Comparison of ENCODE assay signal across 10 cellular contexts in the genomic region with DNA sequence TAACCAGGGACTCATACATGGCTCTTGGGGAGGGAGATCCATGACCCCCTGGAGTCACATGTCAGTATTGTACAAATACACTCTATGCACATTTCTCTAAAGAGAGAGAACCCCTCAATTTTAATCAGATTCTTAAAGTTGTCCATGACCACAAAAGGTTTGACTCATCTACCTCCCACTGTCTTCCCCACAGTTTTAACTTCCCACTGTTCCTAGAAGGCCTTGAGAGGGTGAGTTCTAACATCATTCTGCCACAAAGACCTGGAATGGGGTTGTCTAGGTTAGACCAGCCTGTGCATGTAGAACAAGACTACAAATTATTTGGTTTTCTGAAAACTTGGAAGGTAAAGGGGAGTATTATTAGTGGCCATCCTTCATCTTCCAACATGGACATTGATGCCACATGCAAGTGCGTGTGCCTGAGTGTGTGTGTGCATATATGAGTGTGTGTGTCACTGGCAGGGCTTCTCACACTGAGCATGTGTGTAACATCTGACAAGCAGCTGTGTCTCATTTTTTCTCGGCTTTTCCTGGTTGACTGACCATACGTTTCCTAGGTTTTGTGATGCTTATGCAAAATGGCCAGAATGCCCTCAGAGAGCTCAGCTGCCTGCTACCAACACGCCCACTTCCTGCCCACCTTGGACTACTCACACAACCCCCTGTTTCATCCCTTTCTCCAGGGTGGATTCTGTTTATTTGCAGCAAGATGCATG.
A peak's percentile ranks its signal among the peaks of the same experiment; 100 is the strongest.
DNase-seq lines count a peak whose midpoint lies in the region; ATAC-seq and TF ChIP-seq lines count a peak whose summit lies in the region.
"Had no signal": no experiment of that assay in that cellular context is flagged by ENCODE, and none has a peak within 500 bp of the region (broad histone marks: within the 10 kb centered on the region; RNA-seq: fewer than 3 reads in every experiment).

No MANE protein-coding gene starts in this region.

- H3K79me2 ChIP-seq in DOHH2 (ENCODE audit: control insufficient read depth, low read length) (no peaks in the 10 kb centered on the region), hepatocyte (no peaks in the 10 kb centered on the region), trophoblast cell (ENCODE audit: control insufficient read depth, insufficient read depth, low read length, poor library complexity) (no peaks in the 10 kb centered on the region)

- H4K20me1 ChIP-seq in DOHH2 (ENCODE audit: control insufficient read depth, insufficient read depth, low read depth, low read length) (no peaks in the 10 kb centered on the region), hepatocyte (ENCODE audit: insufficient read depth, poor library complexity, severe bottlenecking) (no peaks in the 10 kb centered on the region)

- H4K12ac ChIP-seq in trophoblast cell (ENCODE audit: low read depth, low read length) = no peak overlapping the region

- H3K18ac ChIP-seq in trophoblast cell (ENCODE audit: low read length) = no peak overlapping the region

- H3K4me1 ChIP-seq in DOHH2 (ENCODE audit: control insufficient read depth, low read length) = peaks cover 12% of the 10 kb centered on the region
- H3K4me1 ChIP-seq in hepatocyte (ENCODE audit: insufficient read depth) = peaks cover 14% of the 10 kb centered on the region
- peaks cover 11 to 19% of the 10 kb centered on the region in 2 experiments for H3K4me1 ChIP-seq in trophoblast cell (ENCODE audit: control insufficient read depth in 1 of 2, insufficient read depth in 2 of 2, low read length in 2 of 2)

- H3K4me3 ChIP-seq in DOHH2 (ENCODE audit: low read length) = 0 out of 2 replicates have a peak overlapping the region, but pooled peaks have one; percentile 0
- no peak overlapping the region for H3K4me3 ChIP-seq in hepatocyte
- no peak overlapping the region for H3K4me3 ChIP-seq in trophoblast cell (ENCODE audit: low read depth, low read length)

- H3K27ac ChIP-seq in DOHH2 (ENCODE audit: low read depth, low read length) (no peak overlapping the region), hepatocyte (peak overlapping the region; percentile 62), trophoblast cell (ENCODE audit: low read depth, low read length) (no peak overlapping the region)

- no peak overlapping the region for H2BK120ac ChIP-seq in trophoblast cell (ENCODE audit: insufficient read depth, low read length, poor library complexity)

- H2BK5ac ChIP-seq in trophoblast cell (ENCODE audit: low read depth, low read length, poor library complexity) = no peak overlapping the region

- no peaks in the 10 kb centered on the region for H3K9me2 ChIP-seq in DOHH2 (replicated peaks; ENCODE audit: control insufficient read depth, low read length)
- H3K9me2 ChIP-seq in hepatocyte (replicated peaks; ENCODE audit: insufficient read depth) = no peaks in the 10 kb centered on the region

- H3K4ac ChIP-seq in trophoblast cell (ENCODE audit: low read depth, low read length) = no peak overlapping the region

- H2BK12ac ChIP-seq in trophoblast cell (ENCODE audit: low read length) = no peak overlapping the region

- H3K9me3 ChIP-seq in DOHH2 (ENCODE audit: control insufficient read depth, insufficient read depth, low read length) (no peaks in the 10 kb centered on the region), hepatocyte (ENCODE audit: low read depth) (no peaks in the 10 kb centered on the region), trophoblast cell (ENCODE audit: insufficient read depth, low read depth, low read length) (no peaks in the 10 kb centered on the region)

- H3K27me3 ChIP-seq in DOHH2 (ENCODE audit: control insufficient read depth, low read length) (peaks cover 65% of the 10 kb centered on the region), hepatocyte (no peaks in the 10 kb centered on the region), trophoblast cell (ENCODE audit: insufficient read depth, low read length) (no peaks in the 10 kb centered on the region)

- H2AFZ ChIP-seq in hepatocyte = no peak overlapping the region
- H2AFZ ChIP-seq in trophoblast cell (ENCODE audit: insufficient read depth, low read length, poor library complexity) = no peak overlapping the region

- WGBS in hepatocyte (ENCODE audit: low lambda C conversion rate, missing lambda C conversion rate) = 88% methylated on average over 4 of the region's 4 CpGs
- WGBS in trophoblast cell (ENCODE audit: extremely low coverage, insufficient coverage, insufficient read length) = no CpG with 5 or more reads among the region's 4 CpGs

- ATAC-seq in GM21737 (IDR thresholded peaks at IDR 0.05; ENCODE audit: unreplicated experiment) = peak; percentile 42
- no peak for ATAC-seq in HG03045 (IDR thresholded peaks at IDR 0.05; ENCODE audit: unreplicated experiment)

- H3K79me1 ChIP-seq in trophoblast cell (ENCODE audit: low read length) = peaks cover 2% of the 10 kb centered on the region

- no peak overlapping the region for H2AK5ac ChIP-seq in trophoblast cell (ENCODE audit: low read length)

- no peaks in the 10 kb centered on the region for H3K36me3 ChIP-seq in DOHH2 (ENCODE audit: control insufficient read depth, low read length)
- H3K36me3 ChIP-seq in hepatocyte (replicated peaks; ENCODE audit: insufficient read depth, low read depth) = no peaks in the 10 kb centered on the region
- H3K36me3 ChIP-seq in trophoblast cell (ENCODE audit: control insufficient read depth in 1 of 2, insufficient read depth in 2 of 2, low read length in 2 of 2) = no peaks in the 10 kb centered on the region

- no peak overlapping the region for H3K14ac ChIP-seq in trophoblast cell (ENCODE audit: low read length)

- H3K4me2 ChIP-seq in DOHH2 (ENCODE audit: low read length) (peak overlapping the region; percentile 28), hepatocyte (no peak overlapping the region), trophoblast cell (ENCODE audit: low read length) (no peak overlapping the region)

- H3K9ac ChIP-seq in trophoblast cell (ENCODE audit: low read length) = no peak overlapping the region

- no peaks in the 10 kb centered on the region for H3F3A ChIP-seq in DOHH2 (ENCODE audit: control insufficient read depth, insufficient read depth)

- H4K8ac ChIP-seq in trophoblast cell (ENCODE audit: low read depth, low read length) = no peak overlapping the region

- H4K91ac ChIP-seq in trophoblast cell (ENCODE audit: low read depth, low read length) = no peak overlapping the region

- H3K23ac ChIP-seq in trophoblast cell (ENCODE audit: low read length) = no peak overlapping the region

- peak; percentile 29 for DNase-seq in NCI-H226
- no peak for DNase-seq in hepatocyte (ENCODE audit: low spot score)
- no peak for DNase-seq in NCI-H2029 (lab: John Stamatoyannopoulos, UW)
- DNase-seq in hypothalamus (lab: John Stamatoyannopoulos, UW) = no peak
- no peak for DNase-seq in trophoblast cell
- DNase-seq: COR-L47; NK-92 treated with Interleukin-12 subunit alpha and Interleukin-12 subunit beta, amount 100 ng/mL, for 24 hours had no signal

- TF ChIP-seq CTCF in DOHH2 (IDR thresholded peaks at IDR 0.05; ENCODE audit: low read depth, low read length, poor library complexity, severe bottlenecking) (no peak), hepatocyte (IDR thresholded peaks at IDR 0.05; ENCODE audit: poor library complexity) (no peak)
